23 cellular contexts compared by ENCODE assay signal in the genomic region with DNA sequence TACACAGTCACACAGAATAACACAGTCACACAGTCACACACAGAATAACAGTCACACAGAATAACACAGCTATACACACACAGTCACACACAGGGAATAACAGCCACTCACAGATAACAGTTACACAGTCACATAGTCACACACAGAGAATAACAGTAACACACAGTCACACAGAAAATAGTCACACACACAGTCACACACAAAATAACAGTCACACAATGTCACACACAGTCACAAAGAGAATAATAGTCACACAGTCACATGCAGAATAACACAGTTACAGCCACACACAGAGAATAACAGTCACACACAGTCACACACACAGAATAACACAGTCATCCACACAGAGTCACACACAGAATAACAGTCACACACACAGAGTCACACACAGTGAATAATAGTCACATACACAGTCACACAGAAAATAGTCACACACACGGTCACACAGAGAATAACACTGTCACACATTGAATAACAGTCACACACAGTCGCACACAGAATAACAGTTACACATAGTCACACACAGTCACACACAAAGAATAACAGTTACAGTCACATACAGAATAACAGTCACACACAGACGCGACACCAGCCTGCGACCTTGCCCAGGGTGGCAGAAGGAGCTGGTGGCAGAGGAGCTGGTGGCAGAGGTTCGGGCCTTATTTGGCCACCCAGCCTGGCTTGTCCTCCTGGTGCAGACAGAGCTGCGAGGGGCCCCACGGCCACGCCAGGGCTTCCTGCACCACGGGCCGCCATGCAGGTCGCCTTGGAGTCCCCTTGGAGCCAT. TPM values are rescaled to one million over a fixed set of nuclear protein-coding genes. Genes with fewer than 3 reads are reported as not detected.
DNase-seq lines count a peak whose midpoint lies in the region; ATAC-seq and TF ChIP-seq lines count a peak whose summit lies in the region.
"Had no signal": no experiment of that assay in that cellular context is flagged by ENCODE, and none has a peak within 500 bp of the region (broad histone marks: within the 10 kb centered on the region; RNA-seq: fewer than 3 reads in every experiment).

No MANE protein-coding gene starts in this region.

- H3K9me3 Mint-ChIP-seq in T-helper 2 cell treated with Interferon-gamma antibody and Interleukin-4, amounts not matched to agents 5 μg/mL and 100 μg/mL, for 36 hours, result peaks cover 24% of the 10 kb centered on the region
- peaks cover 12% of the 10 kb centered on the region for H3K9me3 Mint-ChIP-seq in dendritic cell treated with granulocyte-macrophage colony-stimulating factor and Interleukin-4, amounts not matched to agents 40 ng/mL and 50 ng/mL, for 4 days
- peaks cover 7% of the 10 kb centered on the region for H3K9me3 Mint-ChIP-seq in stimulated activated effector memory CD8-positive, alpha-beta T cell treated with anti-CD3 and anti-CD28 coated beads, Interleukin-12 subunit alpha, Interleukin-12 subunit beta, amount 100 ng/mL, for 72 hours
- peaks cover 0 to 10% (median 8%) of the 10 kb centered on the region in 3 donors for H3K9me3 Mint-ChIP-seq in T-cell

- POLR2A ChIA-PET in HEK293 (lab: Yijun Ruan, JAX) (no interaction called here), T-cell (lab: Charles Lee) (no interaction called here)

- H3K27ac Mint-ChIP-seq in T-helper 2 cell treated with Interferon-gamma antibody and Interleukin-4, amounts not matched to agents 5 μg/mL and 100 μg/mL, for 36 hours, result peak overlapping the region; percentile 37
- peak overlapping the region; percentile 9 for H3K27ac Mint-ChIP-seq in dendritic cell treated with granulocyte-macrophage colony-stimulating factor and Interleukin-4, amounts not matched to agents 40 ng/mL and 50 ng/mL, for 4 days
- H3K27ac Mint-ChIP-seq in stimulated activated effector memory CD8-positive, alpha-beta T cell treated with anti-CD3 and anti-CD28 coated beads, Interleukin-12 subunit alpha, Interleukin-12 subunit beta, amount 100 ng/mL, for 72 hours, result peak overlapping the region; percentile 50
- no peak overlapping the region for H3K27ac Mint-ChIP-seq in T-cell
- H3K27ac Mint-ChIP-seq: CD4-positive, alpha-beta T cell had no signal

- H3K27ac ChIP-seq in HEK293 (ENCODE audit: extremely low read depth, low read depth, low read length), result no peak overlapping the region
- H3K27ac ChIP-seq: 22Rv1, HL-60 had no signal

- no peak overlapping the region for H3K4me3 Mint-ChIP-seq in T-helper 2 cell treated with Interferon-gamma antibody and Interleukin-4, amounts not matched to agents 5 μg/mL and 100 μg/mL, for 36 hours
- H3K4me3 Mint-ChIP-seq in dendritic cell treated with granulocyte-macrophage colony-stimulating factor and Interleukin-4, amounts not matched to agents 40 ng/mL and 50 ng/mL, for 4 days, result no peak overlapping the region
- H3K4me3 Mint-ChIP-seq in stimulated activated effector memory CD8-positive, alpha-beta T cell treated with anti-CD3 and anti-CD28 coated beads, Interleukin-12 subunit alpha, Interleukin-12 subunit beta, amount 100 ng/mL, for 72 hours, result no peak overlapping the region
- H3K4me3 Mint-ChIP-seq in T-cell, result no peak overlapping the region
- H3K4me3 Mint-ChIP-seq: CD4-positive, alpha-beta T cell had no signal

- H3K36me3 Mint-ChIP-seq in T-helper 2 cell treated with Interferon-gamma antibody and Interleukin-4, amounts not matched to agents 5 μg/mL and 100 μg/mL, for 36 hours (ENCODE audit: low read depth), result peaks cover 12% of the 10 kb centered on the region
- H3K36me3 Mint-ChIP-seq in dendritic cell treated with granulocyte-macrophage colony-stimulating factor and Interleukin-4, amounts not matched to agents 40 ng/mL and 50 ng/mL, for 4 days (ENCODE audit: low read depth), result peaks cover 70% of the 10 kb centered on the region
- H3K36me3 Mint-ChIP-seq in stimulated activated effector memory CD8-positive, alpha-beta T cell treated with anti-CD3 and anti-CD28 coated beads, Interleukin-12 subunit alpha, Interleukin-12 subunit beta, amount 100 ng/mL, for 72 hours, result no peaks in the 10 kb centered on the region
- peaks cover 4% of the 10 kb centered on the region for H3K36me3 Mint-ChIP-seq in T-cell

- intact Hi-C loops in dendritic cell treated with granulocyte-macrophage colony-stimulating factor and Interleukin-4, amounts not matched to agents 40 ng/mL and 50 ng/mL, for 4 days (cut with micrococcal nuclease), result no loop called here

- CTCF ChIA-PET in HEK293 (lab: Yijun Ruan, JAX) (no interaction called here), T-cell (lab: Charles Lee) (no interaction called here)

- no peaks in the 10 kb centered on the region for H3K36me3 ChIP-seq in HEK293 (ENCODE audit: control insufficient read depth in 2 of 2, insufficient read depth in 1 of 2, low read length in 2 of 2)
- H3K36me3 ChIP-seq: BE2C had no signal

- no peaks in the 10 kb centered on the region for H3K9me3 ChIP-seq in HEK293 (ENCODE audit: control insufficient read depth, insufficient read depth, low read depth, low read length)
- H3K9me3 ChIP-seq: BE2C had no signal

- H3K4me1 ChIP-seq in HEK293 (ENCODE audit: control insufficient read depth, insufficient read depth, low read length), result no peaks in the 10 kb centered on the region
- H3K4me1 ChIP-seq: BE2C had no signal

- no peaks in the 10 kb centered on the region for H3K27me3 Mint-ChIP-seq in T-helper 2 cell treated with Interferon-gamma antibody and Interleukin-4, amounts not matched to agents 5 μg/mL and 100 μg/mL, for 36 hours (ENCODE audit: low read depth)
- H3K27me3 Mint-ChIP-seq in dendritic cell treated with granulocyte-macrophage colony-stimulating factor and Interleukin-4, amounts not matched to agents 40 ng/mL and 50 ng/mL, for 4 days, result peaks cover 9% of the 10 kb centered on the region
- no peaks in the 10 kb centered on the region for H3K27me3 Mint-ChIP-seq in T-cell
- H3K27me3 Mint-ChIP-seq: CD4-positive, alpha-beta T cell had no signal

- H3K4me1 Mint-ChIP-seq in T-helper 2 cell treated with Interferon-gamma antibody and Interleukin-4, amounts not matched to agents 5 μg/mL and 100 μg/mL, for 36 hours (ENCODE audit: low read depth), result peaks cover 6% of the 10 kb centered on the region
- H3K4me1 Mint-ChIP-seq in dendritic cell treated with granulocyte-macrophage colony-stimulating factor and Interleukin-4, amounts not matched to agents 40 ng/mL and 50 ng/mL, for 4 days (ENCODE audit: low read depth), result peaks cover 27% of the 10 kb centered on the region
- H3K4me1 Mint-ChIP-seq in stimulated activated effector memory CD8-positive, alpha-beta T cell treated with anti-CD3 and anti-CD28 coated beads, Interleukin-12 subunit alpha, Interleukin-12 subunit beta, amount 100 ng/mL, for 72 hours, result peaks cover 17% of the 10 kb centered on the region
- peaks cover 4 to 15% (median 9%) of the 10 kb centered on the region in 3 donors for H3K4me1 Mint-ChIP-seq in T-cell

- TF ChIP-seq CTCF in HEK293 (tag by site-specific recombination; IDR thresholded peaks at IDR 0.05), result no peak

- no peak overlapping the region for H3K4me3 ChIP-seq in HEK293 (ENCODE audit: low read depth, low read length)

- DNase-seq in T-helper 2 cell treated with Interferon-gamma antibody and Interleukin-4, amounts not matched to agents 5 μg/mL and 100 μg/mL, for 36 hours (ENCODE audit: low spot score), result no peak
- DNase-seq in T-helper 2 cell (no peak), RKO (ENCODE audit: low spot score) (no peak), HPDE6-E6E7 (ENCODE audit: extremely low spot score) (no peak), T-cell (no peak)
- DNase-seq in stimulated activated effector memory CD8-positive, alpha-beta T cell treated with anti-CD3 and anti-CD28 coated beads, Interleukin-12 subunit alpha, Interleukin-12 subunit beta, amount 100 ng/mL, for 72 hours (ENCODE audit: low spot score in 2 of 2), result no peak
- DNase-seq: BE2C; CD4-positive, alpha-beta T cell; DMS53; HCEC 1CT; KBM-7; MV-4-11; NCI-H1417 treated with DMSO at 0.1 percent for 48 hours; NCI-H1930; NCI-H2171; NCI-H446; NK-92 treated with Interleukin-12 subunit alpha and Interleukin-12 subunit beta, amount 100 ng/mL, for 24 hours; SIG-M5 had no signal

- peak; percentile 39 for ATAC-seq in stimulated activated effector memory CD8-positive, alpha-beta T cell treated with anti-CD3 and anti-CD28 coated beads, Interleukin-12 subunit alpha, Interleukin-12 subunit beta, amount 100 ng/mL, for 72 hours
- no peak for ATAC-seq in T-cell (replicated peaks in 1 of 4)

TF ChIP-seq in HEK293, 187 proteins besides CTCF, POLR2A, EP300 and RAD21:
- 0 out of 2 replicates have a peak, but pooled peaks have one; percentile 21 for TF ChIP-seq ZNF544 (tag by site-specific recombination; IDR thresholded peaks at IDR 0.05)
- no peak for TF ChIP-seq SALL2 (tag by site-specific recombination; IDR thresholded peaks at IDR 0.05; ENCODE audit: borderline replicate concordance)

RNA-seq across cellular contexts. Expression of a gene that starts 51.3 kb away (rescaled TPM):
- total RNA-seq in T-cell, result 1 to 10 TPM in 2 of 5 donors, under 1 TPM in 2, not detected in 1; 0.61 to 1.1 (median 0.95) TPM
- total RNA-seq: CD4-positive, alpha-beta T cell; OCI-LY7 had no signal

RNA-seq across cellular contexts. Expression of a gene that starts 56.0 kb away (rescaled TPM):
- 10 to 100 TPM; 35.1 to 53.6 (median 37.3) TPM for total RNA-seq in T-cell

Comparison
In these comparisons a context has a peak if more than half of its experiments do, and no peak if none do; other contexts are left out.
1. H3K27ac Mint-ChIP-seq: peak in T-helper 2 cell treated with Interferon-gamma antibody and Interleukin-4, amounts not matched to agents 5 μg/mL and 100 μg/mL, for 36 hours (single experiment), dendritic cell treated with granulocyte-macrophage colony-stimulating factor and Interleukin-4, amounts not matched to agents 40 ng/mL and 50 ng/mL, for 4 days (single experiment) and stimulated activated effector memory CD8-positive, alpha-beta T cell treated with anti-CD3 and anti-CD28 coated beads, Interleukin-12 subunit alpha, Interleukin-12 subunit beta, amount 100 ng/mL, for 72 hours (single experiment); none in T-cell (0 of 2).